In the genomic region with DNA sequence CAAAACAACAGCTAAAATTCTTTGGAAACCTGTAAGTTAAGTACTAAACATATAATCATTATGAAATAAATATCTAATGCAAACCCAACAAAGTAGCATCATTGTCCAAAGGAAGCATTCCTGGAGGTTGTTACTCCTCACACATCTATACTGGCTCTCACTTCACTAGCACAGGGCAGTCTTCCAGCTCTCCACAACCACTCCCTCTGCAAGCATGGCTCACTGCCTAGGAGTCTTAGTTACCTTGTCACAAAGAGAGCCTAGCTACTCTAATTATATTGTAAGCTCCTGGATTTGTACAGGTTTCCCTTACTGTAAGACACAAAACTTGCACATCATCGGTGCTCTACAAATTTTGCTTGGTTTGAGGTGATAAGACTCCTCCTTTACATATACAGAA, we compare ENCODE assay signal across 18 cellular contexts.
DNase-seq lines count a peak whose midpoint lies in the region; ATAC-seq, FAIRE-seq and TF ChIP-seq lines count a peak whose summit lies in the region.
"Had no signal": no experiment of that assay in that cellular context is flagged by ENCODE, and none has a peak within 500 bp of the region (broad histone marks: within the 10 kb centered on the region; RNA-seq: fewer than 3 reads in every experiment).

No MANE protein-coding gene starts in this region.

- ATAC-seq in K562, result peak; percentile 80
- ATAC-seq in left cardiac atrium, result peak; percentile 50 to 74
- ATAC-seq in GM21576 (IDR thresholded peaks at IDR 0.05; ENCODE audit: unreplicated experiment), result no peak
- ATAC-seq: CD8-positive, alpha-beta T cell; sciatic nerve had no signal

- in situ Hi-C loops in K562 (cut with MboI), result no loop called here

- no peaks in the 10 kb centered on the region for H3K9me1 ChIP-seq in K562 (ENCODE audit: control insufficient read depth, insufficient read depth, low read length)

- TF ChIP-seq RAD21 in K562 (CRISPR knock-in tag; conservative IDR thresholded peaks at IDR 0.05 in 1 of 2, IDR thresholded peaks at IDR 0.05 in 1 of 2), result no peak

- no peaks in the 10 kb centered on the region for H3K27me3 ChIP-seq in K562 (ENCODE audit: control insufficient read depth in 2 of 2, insufficient read depth in 2 of 2, low read length in 2 of 2)
- no peaks in the 10 kb centered on the region for H3K27me3 ChIP-seq in stomach
- H3K27me3 ChIP-seq: upper lobe of left lung had no signal

- H3K9ac ChIP-seq in K562 (ENCODE audit: insufficient read depth in 1 of 2, low read depth in 2 of 2, low read length in 2 of 2), result no peak overlapping the region

- no peak overlapping the region for H2AFZ ChIP-seq in K562 (ENCODE audit: low read depth, low read length)

- TF ChIP-seq CTCF in K562 (IDR thresholded peaks at IDR 0.05 in 2 of 3, conservative IDR thresholded peaks at IDR 0.05 in 1 of 3; ENCODE audit: insufficient read depth in 2 of 3, low read depth in 1 of 3, low read length in 3 of 3) (no peak), stomach (IDR thresholded peaks at IDR 0.05) (no peak)

- CTCF ChIA-PET in K562 (lab: Yijun Ruan, JAX; ENCODE audit: low intra/inter-chr PET ratio), result no interaction called here

- POLR2A ChIA-PET in K562 (lab: Yijun Ruan, JAX), result no interaction called here

- H3K36me3 ChIP-seq in K562 (ENCODE audit: control insufficient read depth, insufficient read depth, low read length) (no peaks in the 10 kb centered on the region), stomach (no peaks in the 10 kb centered on the region)
- H3K36me3 ChIP-seq: upper lobe of left lung had no signal

- DNase-seq in NCI-H2196 (lab: John Stamatoyannopoulos, UW; ENCODE audit: unreplicated experiment) (peak; percentile 6), NCI-H2196 treated with DMSO at 0.1 percent for 48 hours (lab: John Stamatoyannopoulos, UW; ENCODE audit: unreplicated experiment) (no peak), K562 (ENCODE audit: extremely low read depth in 1 of 4, low spot score in 3 of 4) (no peak), left cardiac atrium (peak; percentile 26), stomach (peak; percentile 64), H54 (ENCODE audit: insufficient read length, low spot score) (no peak), DMS79 treated with DMSO at 0.1 percent for 48 hours (lab: John Stamatoyannopoulos, UW) (no peak)
- DNase-seq: activated T-cell treated with anti-CD3 and anti-CD28 coated beads, Interleukin-2, amount 50 U/mL, for 48 hours; amniotic stem cell; CD8-positive, alpha-beta T cell; NCI-H2029 treated with DMSO at 0.1 percent for 48 hours; stimulated activated CD4-positive, alpha-beta T cell treated with anti-CD3 and anti-CD28 coated beads, Interleukin-4, amount 100 ng/mL, for 24 hours had no signal

- H3K4me3 ChIP-seq in K562 (no peak overlapping the region), stomach (no peak overlapping the region)
- H3K4me3 ChIP-seq: upper lobe of left lung had no signal

- no peak for TF ChIP-seq EP300 in K562 (IDR thresholded peaks at IDR 0.05; ENCODE audit: low read length)
- no peak for TF ChIP-seq EP300 in stomach (IDR thresholded peaks at IDR 0.05)

- FAIRE-seq in K562 (lab: Jason Lieb, UNC) (peak; percentile 6), H54 (lab: Jason Lieb, UNC) (no peak)
- FAIRE-seq: frontal cortex, G401.6 had no signal

- BruUV-seq in K562 (replicated peaks; lab: Mats Ljungman, UMichigan), result no TSS peak

- H3K9me3 ChIP-seq in K562 (replicated peaks; ENCODE audit: control insufficient read depth, insufficient read depth, low read depth, low read length) (no peaks in the 10 kb centered on the region), stomach (no peaks in the 10 kb centered on the region)
- H3K9me3 ChIP-seq: upper lobe of left lung had no signal

- intact Hi-C loops in K562 (cut with micrococcal nuclease) (no loop called here), left cardiac atrium (cut with DNase I) (no loop called here), stomach (cut with DNase I; ENCODE audit: low total_unique reads) (no loop called here)

- no peak for TF ChIP-seq POLR2A in K562 (conservative IDR thresholded peaks at IDR 0.05)
- TF ChIP-seq POLR2A in stomach (IDR thresholded peaks at IDR 0.05), result no peak
- no peak for TF ChIP-seq POLR2A in H54 (IDR thresholded peaks at IDR 0.05; ENCODE audit: low read depth, low read length)

- no peak overlapping the region for H3K27ac ChIP-seq in K562 (ENCODE audit: extremely low read depth, low read depth, low read length)
- H3K27ac ChIP-seq in stomach, result no peak overlapping the region
- H3K27ac ChIP-seq: 22Rv1, upper lobe of left lung had no signal

- peaks cover 0 to 2% of the 10 kb centered on the region in 2 experiments; a peak in 3 of 5 replicates for H3K4me1 ChIP-seq in K562 (replicated peaks in 1 of 2; ENCODE audit: control insufficient read depth in 2 of 2, insufficient read depth in 2 of 2, low read length in 2 of 2)
- H3K4me1 ChIP-seq in stomach, result no peaks in the 10 kb centered on the region
- H3K4me1 ChIP-seq: upper lobe of left lung had no signal

- H4K20me1 ChIP-seq in K562 (replicated peaks; ENCODE audit: control insufficient read depth, insufficient read depth, low read length), result no peaks in the 10 kb centered on the region

- H3K4me2 ChIP-seq in K562 (ENCODE audit: insufficient read depth, low read length), result no peak overlapping the region

- 25% methylated on average over 1 of the region's 1 CpG for WGBS in K562 (ENCODE audit: insufficient coverage, low coverage, missing lambda C conversion rate)
- 33 to 62% (median 52%) methylated on average over 1 of the region's 1 CpG for WGBS in stomach, 5 donors

- H3K79me2 ChIP-seq in K562 (ENCODE audit: control insufficient read depth, insufficient read depth, low read length), result peaks cover 42% of the 10 kb centered on the region

TF ChIP-seq in K562, 482 proteins besides CTCF, POLR2A, EP300 and RAD21 (continues in another document):
- TF ChIP-seq PTRF (tag; IDR thresholded peaks at IDR 0.05), result no peak
- TF ChIP-seq, protein P1, sequence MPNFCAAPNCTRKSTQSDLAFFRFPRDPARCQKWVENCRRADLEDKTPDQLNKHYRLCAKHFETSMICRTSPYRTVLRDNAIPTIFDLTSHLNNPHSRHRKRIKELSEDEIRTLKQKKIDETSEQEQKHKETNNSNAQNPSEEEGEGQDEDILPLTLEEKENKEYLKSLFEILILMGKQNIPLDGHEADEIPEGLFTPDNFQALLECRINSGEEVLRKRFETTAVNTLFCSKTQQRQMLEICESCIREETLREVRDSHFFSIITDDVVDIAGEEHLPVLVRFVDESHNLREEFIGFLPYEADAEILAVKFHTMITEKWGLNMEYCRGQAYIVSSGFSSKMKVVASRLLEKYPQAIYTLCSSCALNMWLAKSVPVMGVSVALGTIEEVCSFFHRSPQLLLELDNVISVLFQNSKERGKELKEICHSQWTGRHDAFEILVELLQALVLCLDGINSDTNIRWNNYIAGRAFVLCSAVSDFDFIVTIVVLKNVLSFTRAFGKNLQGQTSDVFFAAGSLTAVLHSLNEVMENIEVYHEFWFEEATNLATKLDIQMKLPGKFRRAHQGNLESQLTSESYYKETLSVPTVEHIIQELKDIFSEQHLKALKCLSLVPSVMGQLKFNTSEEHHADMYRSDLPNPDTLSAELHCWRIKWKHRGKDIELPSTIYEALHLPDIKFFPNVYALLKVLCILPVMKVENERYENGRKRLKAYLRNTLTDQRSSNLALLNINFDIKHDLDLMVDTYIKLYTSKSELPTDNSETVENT (CRISPR knock-in tag; IDR thresholded peaks at IDR 0.05), result no peak
- TF ChIP-seq, protein P2, sequence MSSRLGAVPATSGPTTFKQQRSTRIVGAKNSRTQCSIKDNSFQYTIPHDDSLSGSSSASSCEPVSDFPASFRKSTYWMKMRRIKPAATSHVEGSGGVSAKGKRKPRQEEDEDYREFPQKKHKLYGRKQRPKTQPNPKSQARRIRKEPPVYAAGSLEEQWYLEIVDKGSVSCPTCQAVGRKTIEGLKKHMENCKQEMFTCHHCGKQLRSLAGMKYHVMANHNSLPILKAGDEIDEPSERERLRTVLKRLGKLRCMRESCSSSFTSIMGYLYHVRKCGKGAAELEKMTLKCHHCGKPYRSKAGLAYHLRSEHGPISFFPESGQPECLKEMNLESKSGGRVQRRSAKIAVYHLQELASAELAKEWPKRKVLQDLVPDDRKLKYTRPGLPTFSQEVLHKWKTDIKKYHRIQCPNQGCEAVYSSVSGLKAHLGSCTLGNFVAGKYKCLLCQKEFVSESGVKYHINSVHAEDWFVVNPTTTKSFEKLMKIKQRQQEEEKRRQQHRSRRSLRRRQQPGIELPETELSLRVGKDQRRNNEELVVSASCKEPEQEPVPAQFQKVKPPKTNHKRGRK (tag; IDR thresholded peaks at IDR 0.05), result no peak
- TF ChIP-seq ZNF644 (tag; IDR thresholded peaks at IDR 0.05; ENCODE audit: low read depth), result no peak
- no peak for TF ChIP-seq HIVEP1 (CRISPR knock-in tag; IDR thresholded peaks at IDR 0.05)
- no peak for TF ChIP-seq RFX7 (CRISPR knock-in tag; IDR thresholded peaks at IDR 0.05)
- no peak for TF ChIP-seq MAX (CRISPR knock-in tag; IDR thresholded peaks at IDR 0.05)
- no peak for TF ChIP-seq CEBPB (tag; IDR thresholded peaks at IDR 0.05)
- no peak for TF ChIP-seq ZBTB11 (CRISPR knock-in tag; IDR thresholded peaks at IDR 0.05)
- no peak for TF ChIP-seq KLF16 (IDR thresholded peaks at IDR 0.05)

Comparison
In these comparisons a context has a peak if more than half of its experiments do, and no peak if none do; other contexts are left out.
1. DNase-seq: peak in NCI-H2196 (single experiment), left cardiac atrium (single experiment) and stomach (single experiment); none in NCI-H2196 treated with DMSO at 0.1 percent for 48 hours (single experiment), K562 (0 of 4), H54 (single experiment) and DMS79 treated with DMSO at 0.1 percent for 48 hours (single experiment).